ENCODE assay signal across 8 cellular contexts in genomic region chr15:89112341-89112971, GRCh38. TPM values are rescaled to one million over a fixed set of nuclear protein-coding genes. Genes with fewer than 3 reads are reported as not detected.
DNase-seq lines count a peak whose midpoint lies in the region; ATAC-seq lines count a peak whose summit lies in the region.

No MANE protein-coding gene starts in this region.

- H2BK15ac ChIP-seq in mesenchymal stem cell (ENCODE audit: low read depth, poor library complexity, severe bottlenecking) = no peak overlapping the region

- H3K27me3 ChIP-seq in adipocyte (replicated peaks; ENCODE audit: control insufficient read depth, insufficient read depth, low read length) (no peaks in the 10 kb centered on the region), mesenchymal stem cell (ENCODE audit: control insufficient read depth in 1 of 2, insufficient read depth in 1 of 2, low read length in 2 of 2) (no peaks in the 10 kb centered on the region)

- H3K4me1 ChIP-seq in adipocyte (ENCODE audit: control insufficient read depth, insufficient read depth, low read length) (peaks cover 33% of the 10 kb centered on the region), mesenchymal stem cell (ENCODE audit: control insufficient read depth, insufficient read depth, low read depth, low read length) (peaks cover 7% of the 10 kb centered on the region)

- no peaks in the 10 kb centered on the region for H3K9me3 ChIP-seq in adipocyte (ENCODE audit: control insufficient read depth, low read length)
- H3K9me3 ChIP-seq in mesenchymal stem cell (ENCODE audit: control insufficient read depth, low read length) = no peaks in the 10 kb centered on the region

- no peak overlapping the region for H3K4me3 ChIP-seq in adipocyte (ENCODE audit: low read length)
- no peak overlapping the region for H3K4me3 ChIP-seq in mesenchymal stem cell (ENCODE audit: insufficient read depth in 1 of 2, low read depth in 1 of 2, low read length in 2 of 2)

- peaks cover 27% of the 10 kb centered on the region for H3K4me1 Mint-ChIP-seq in activated naive CD8-positive, alpha-beta T cell (ENCODE audit: low read depth)
- H3K4me1 Mint-ChIP-seq in activated naive CD8-positive, alpha-beta T cell treated with anti-CD3 and anti-CD28 coated beads for 36 hours = peaks cover 22% of the 10 kb centered on the region

- no peak overlapping the region for H3K4me2 ChIP-seq in mesenchymal stem cell (ENCODE audit: low read length, poor library complexity, severe bottlenecking)

- no peak overlapping the region for H3K23ac ChIP-seq in mesenchymal stem cell (ENCODE audit: low read length in 2 of 2)

- H3K9ac ChIP-seq in adipocyte (ENCODE audit: low read length) (no peak overlapping the region), mesenchymal stem cell (ENCODE audit: low read length) (peak overlapping the region; percentile 26)

- H3K79me1 ChIP-seq in mesenchymal stem cell (replicated peaks; ENCODE audit: low read length, poor library complexity, severe bottlenecking) = peaks cover 40% of the 10 kb centered on the region

- H2BK5ac ChIP-seq in mesenchymal stem cell (ENCODE audit: low read depth, low read length, poor library complexity, severe bottlenecking) = no peak overlapping the region

- peaks cover 7% of the 10 kb centered on the region for H3K36me3 Mint-ChIP-seq in activated naive CD8-positive, alpha-beta T cell
- H3K36me3 Mint-ChIP-seq in activated naive CD8-positive, alpha-beta T cell treated with anti-CD3 and anti-CD28 coated beads for 36 hours = peaks cover 15% of the 10 kb centered on the region

- H3K27me3 Mint-ChIP-seq in activated naive CD8-positive, alpha-beta T cell = no peaks in the 10 kb centered on the region
- H3K27me3 Mint-ChIP-seq in activated naive CD8-positive, alpha-beta T cell treated with anti-CD3 and anti-CD28 coated beads for 36 hours = no peaks in the 10 kb centered on the region

- H2AK5ac ChIP-seq in mesenchymal stem cell (ENCODE audit: low read length, severe bottlenecking) = no peak overlapping the region

- H3K27ac Mint-ChIP-seq in activated naive CD8-positive, alpha-beta T cell = peak overlapping the region; percentile 66
- no peak overlapping the region for H3K27ac Mint-ChIP-seq in activated naive CD8-positive, alpha-beta T cell treated with anti-CD3 and anti-CD28 coated beads for 36 hours

- peaks cover 44% of the 10 kb centered on the region for H3K36me3 ChIP-seq in adipocyte (ENCODE audit: control insufficient read depth, insufficient read depth, low read length, severe bottlenecking)
- peaks cover 4 to 66% of the 10 kb centered on the region in 2 experiments for H3K36me3 ChIP-seq in mesenchymal stem cell (ENCODE audit: control insufficient read depth in 1 of 2, insufficient read depth in 2 of 2, low read depth in 1 of 2, low read length in 2 of 2)

- H3K4ac ChIP-seq in mesenchymal stem cell (ENCODE audit: low read depth in 1 of 2, low read length in 2 of 2) = no peak overlapping the region

- no peak overlapping the region for H2BK12ac ChIP-seq in mesenchymal stem cell (ENCODE audit: low read length in 2 of 2)

- H3K14ac ChIP-seq in mesenchymal stem cell (ENCODE audit: low read length in 2 of 2) = no peak overlapping the region

- H2BK120ac ChIP-seq in mesenchymal stem cell (ENCODE audit: low read depth, low read length) = no peak overlapping the region

- DNase-seq in activated naive CD8-positive, alpha-beta T cell treated with anti-CD3 and anti-CD28 coated beads for 36 hours = no peak
- DNase-seq in adipocyte (ENCODE audit: low read depth) (peak; percentile 56), mesenchymal stem cell (no peak), NCI-H1105 treated with DMSO at 0.1 percent for 48 hours (lab: John Stamatoyannopoulos, UW) (no peak), DMS153 (lab: John Stamatoyannopoulos, UW) (no peak), DMS153 treated with DMSO at 0.1 percent for 48 hours (lab: John Stamatoyannopoulos, UW; ENCODE audit: unreplicated experiment) (no peak)

- peak; percentile 93 for ATAC-seq in HG03066 (IDR thresholded peaks at IDR 0.05; ENCODE audit: low read depth, unreplicated experiment)

- no peak overlapping the region for H2AFZ ChIP-seq in mesenchymal stem cell (ENCODE audit: low read depth, low read length)

- no CpG with 5 or more reads among the region's 1 CpG for WGBS in mesenchymal stem cell

- no peak overlapping the region for H3K27ac ChIP-seq in mesenchymal stem cell (ENCODE audit: low read length, poor library complexity, severe bottlenecking)

- H3K4me3 Mint-ChIP-seq in activated naive CD8-positive, alpha-beta T cell = no peak overlapping the region
- no peak overlapping the region for H3K4me3 Mint-ChIP-seq in activated naive CD8-positive, alpha-beta T cell treated with anti-CD3 and anti-CD28 coated beads for 36 hours

- H3K9me3 Mint-ChIP-seq in activated naive CD8-positive, alpha-beta T cell (ENCODE audit: low read depth) = no peaks in the 10 kb centered on the region
- no peaks in the 10 kb centered on the region for H3K9me3 Mint-ChIP-seq in activated naive CD8-positive, alpha-beta T cell treated with anti-CD3 and anti-CD28 coated beads for 36 hours

- no peak overlapping the region for H4K8ac ChIP-seq in mesenchymal stem cell (ENCODE audit: low read length)

- H3K18ac ChIP-seq in mesenchymal stem cell (ENCODE audit: low read depth in 1 of 2, low read length in 2 of 2) = no peak overlapping the region

- H4K91ac ChIP-seq in mesenchymal stem cell (ENCODE audit: low read length) = no peak overlapping the region

RNA-seq across cellular contexts. Expression of gene ABHD2, which starts 24.2 kb away (rescaled TPM):
- total RNA-seq in activated naive CD8-positive, alpha-beta T cell treated with anti-CD3 and anti-CD28 coated beads for 36 hours = 10 to 100 TPM; 47.6 to 49.2 TPM
- 12.5 TPM for polyA plus RNA-seq in mesenchymal stem cell (2013, experiment 1 of 2)
- 12.4 TPM for polyA plus RNA-seq in mesenchymal stem cell (2013, experiment 2 of 2)
